8 cellular contexts compared by ENCODE assay signal in the genomic region with DNA sequence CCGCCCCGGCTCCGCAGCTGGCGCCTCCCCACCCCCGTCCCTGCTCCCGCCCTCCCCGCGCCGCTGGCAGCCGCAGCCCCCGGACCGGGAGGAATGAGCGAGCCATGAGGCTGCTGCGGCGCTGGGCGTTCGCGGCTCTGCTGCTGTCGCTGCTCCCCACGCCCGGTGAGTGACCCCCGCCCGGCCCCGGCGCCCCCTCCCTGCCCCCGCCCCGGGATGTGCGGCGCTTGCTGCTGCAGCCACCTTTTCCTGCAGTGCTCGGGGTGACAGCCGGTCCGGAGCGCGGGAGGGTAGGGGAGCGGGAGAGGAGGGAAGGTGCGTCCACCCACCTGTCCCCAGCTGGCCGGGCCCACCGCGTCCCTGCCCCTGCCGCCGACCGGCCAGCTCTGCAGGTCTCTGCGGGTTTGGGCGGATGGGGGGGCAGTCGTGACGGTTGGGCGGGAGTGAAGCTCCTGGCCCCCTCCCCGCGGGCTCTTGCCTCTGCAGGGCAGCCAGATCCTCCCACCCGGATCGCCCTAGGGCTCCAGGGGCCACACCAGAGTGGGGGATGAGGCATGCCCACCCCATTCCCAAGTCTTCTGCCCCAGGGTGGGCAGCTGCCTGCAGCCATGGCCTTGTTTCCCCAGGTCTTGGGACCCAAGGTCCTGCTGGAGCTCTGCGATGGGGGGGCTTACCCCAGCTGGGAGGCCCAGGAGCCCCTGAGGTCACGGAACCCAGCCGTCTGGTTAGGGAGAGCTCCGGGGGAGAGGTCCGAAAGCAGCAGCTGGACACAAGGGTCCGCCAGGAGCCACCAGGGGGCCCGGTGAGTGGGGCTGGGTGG. TPM values are rescaled to one million over a fixed set of nuclear protein-coding genes. Genes with fewer than 3 reads are reported as not detected.
DNase-seq lines count a peak whose midpoint lies in the region; ATAC-seq, FAIRE-seq and TF ChIP-seq lines count a peak whose summit lies in the region.

No MANE protein-coding gene starts in this region.

- ATAC-seq in central memory CD8-positive, alpha-beta T cell (replicated peaks; ENCODE audit: extremely low read depth, poor library complexity, severe bottlenecking) = peak; percentile 14
- ATAC-seq in HG03342 (IDR thresholded peaks at IDR 0.05; ENCODE audit: unreplicated experiment) = no peak
- no peak for ATAC-seq in HG02840 (IDR thresholded peaks at IDR 0.05; ENCODE audit: low FRiP score, unreplicated experiment)

- BruUV-seq in A673 (replicated peaks; lab: Mats Ljungman, UMichigan) = no TSS peak

- no peaks in the 10 kb centered on the region for H3K27me3 ChIP-seq in A673 (replicated peaks; ENCODE audit: insufficient read depth, low read depth, low read length, poor library complexity)

- no peaks in the 10 kb centered on the region for H3K4me1 Mint-ChIP-seq in central memory CD8-positive, alpha-beta T cell

- H3K27ac ChIP-seq in A673 (ENCODE audit: low read depth, low read length, poor library complexity, severe bottlenecking) (no peak overlapping the region), mesodermal cell (ENCODE audit: low read depth, low read length, severe bottlenecking) (no peak overlapping the region)

- peak overlapping the region; percentile 41 for H3K4me3 Mint-ChIP-seq in central memory CD8-positive, alpha-beta T cell

- FAIRE-seq in HTR-8/SVneo (lab: Jason Lieb, UNC) = peak; percentile 74

- peaks cover 2% of the 10 kb centered on the region for H3K36me3 Mint-ChIP-seq in central memory CD8-positive, alpha-beta T cell (ENCODE audit: insufficient read depth)

- POLR2A ChIA-PET in A673 (lab: Charles Lee; ENCODE audit: low non-redundant PET) = no interaction called here

- intact Hi-C loops in A673 (cut with micrococcal nuclease; ENCODE audit: unreplicated experiment) = no loop called here

- H3K4me1 ChIP-seq in A673 (ENCODE audit: insufficient read depth, low read length, poor library complexity, severe bottlenecking) (no peaks in the 10 kb centered on the region), mesodermal cell (ENCODE audit: control insufficient read depth, insufficient read depth, low read length, poor library complexity, severe bottlenecking) (peaks cover 5% of the 10 kb centered on the region)

- H3K4me3 ChIP-seq in A673 (ENCODE audit: low read depth, low read length, poor library complexity, severe bottlenecking) (peak overlapping the region; percentile 34), mesodermal cell (ENCODE audit: extremely low read depth, insufficient read depth, low read length, poor library complexity, severe bottlenecking) (peak overlapping the region; percentile 31)

- H3K27ac Mint-ChIP-seq in central memory CD8-positive, alpha-beta T cell (ENCODE audit: low read depth) = no peak overlapping the region

- 28 to 29% methylated on average over 21 of the region's 58 CpGs for WGBS in mesodermal cell (ENCODE audit: insufficient coverage in 2 of 2), 2 experiments

- H3K36me3 ChIP-seq in A673 (ENCODE audit: insufficient read depth, low read length, poor library complexity, severe bottlenecking) = no peaks in the 10 kb centered on the region
- no peaks in the 10 kb centered on the region for H3K36me3 ChIP-seq in mesodermal cell (ENCODE audit: control insufficient read depth, insufficient read depth, low read length)

- CTCF ChIA-PET in A673 (lab: Charles Lee) = no interaction called here

- DNase-seq in A673 (ENCODE audit: low spot score) = no peak
- DNase-seq in HTR-8/SVneo (ENCODE audit: insufficient read length, low spot score) = peak; percentile 45
- no peak for DNase-seq in central memory CD8-positive, alpha-beta T cell (ENCODE audit: low spot score in 2 of 2)
- DNase-seq in NCI-H2029 treated with DMSO at 0.1 percent for 48 hours (lab: John Stamatoyannopoulos, UW) = no peak
- DNase-seq in activated CD8-positive, alpha-beta memory T cell treated with anti-CD3 and anti-CD28 coated beads, Interleukin-2, amount 50 U/mL, for 4 hours = no peak

- H3K27me3 Mint-ChIP-seq in central memory CD8-positive, alpha-beta T cell = peaks cover 46% of the 10 kb centered on the region

- H3K9me3 Mint-ChIP-seq in central memory CD8-positive, alpha-beta T cell = no peaks in the 10 kb centered on the region

- no peaks in the 10 kb centered on the region for H3K9me3 ChIP-seq in A673 (ENCODE audit: low read depth, low read length, poor library complexity, severe bottlenecking)
- no peaks in the 10 kb centered on the region for H3K9me3 ChIP-seq in mesodermal cell (ENCODE audit: control insufficient read depth, low read length)

- TF ChIP-seq CTCF in A673 (conservative IDR thresholded peaks at IDR 0.05; ENCODE audit: low read depth, low read length) = no peak

RNA-seq across cellular contexts. Expression of gene ADAM11, which starts 0.5 kb away (rescaled TPM):
- total RNA-seq in A673 (2021) = 0.17 and 0.59 TPM in 2 replicates
- 0.96 TPM for polyA plus RNA-seq in mesodermal cell (2013, experiment 1 of 2)
- 0.91 TPM for polyA plus RNA-seq in mesodermal cell (2013, experiment 2 of 2)

RNA-seq across cellular contexts. Expression of gene DBF4B, which starts 50.8 kb away (rescaled TPM):
- total RNA-seq in A673 (2021) = 20.5 and 24.0 TPM in 2 replicates
- polyA plus RNA-seq in mesodermal cell (2013, experiment 1 of 2) = 17.0 TPM
- polyA plus RNA-seq in mesodermal cell (2013, experiment 2 of 2) = 16.7 TPM
